1 cellular context compared by ENCODE assay signal in genomic region chr5:32379421-32379820, GRCh38.
TF ChIP-seq lines count a peak whose summit lies in the region.

No MANE protein-coding gene starts in this region.

TF ChIP-seq in IMR-90, 13 proteins besides CTCF, POLR2A, EP300 and RAD21:
- TF ChIP-seq SMC3 (IDR thresholded peaks at IDR 0.05; ENCODE audit: low read depth, low read length) = no peak
- no peak for TF ChIP-seq CHD1 (IDR thresholded peaks at IDR 0.05; ENCODE audit: low read depth, low read length)
- TF ChIP-seq NFE2L2 (IDR thresholded peaks at IDR 0.05; ENCODE audit: low read depth, low read length) = no peak
- TF ChIP-seq RFX5 (IDR thresholded peaks at IDR 0.05; ENCODE audit: low read depth, low read length) = no peak
- TF ChIP-seq ELK1 (IDR thresholded peaks at IDR 0.05; ENCODE audit: borderline replicate concordance, low read depth, low read length) = no peak
- no peak for TF ChIP-seq FOS (IDR thresholded peaks at IDR 0.05; ENCODE audit: low read depth, low read length)
- no peak for TF ChIP-seq RCOR1 (IDR thresholded peaks at IDR 0.05; ENCODE audit: insufficient replicate concordance, low read length)
- no peak for TF ChIP-seq MXI1 (IDR thresholded peaks at IDR 0.05; ENCODE audit: borderline replicate concordance, low read depth, low read length)
- no peak for TF ChIP-seq USF2 (IDR thresholded peaks at IDR 0.05; ENCODE audit: low read depth, low read length)
- TF ChIP-seq BHLHE40 (IDR thresholded peaks at IDR 0.05; ENCODE audit: low read depth, low read length) = no peak
- TF ChIP-seq CEBPB (IDR thresholded peaks at IDR 0.05; ENCODE audit: low read depth, low read length) = no peak
- no peak for TF ChIP-seq MAZ (IDR thresholded peaks at IDR 0.05; ENCODE audit: borderline replicate concordance, low read depth, low read length)
- no peak for TF ChIP-seq MAFK (IDR thresholded peaks at IDR 0.05; ENCODE audit: low read depth, low read length)
